ENCODE assay signal across 20 cellular contexts in genomic region chr1:181538836-181539235, GRCh38. TPM values are rescaled to one million over a fixed set of nuclear protein-coding genes. Genes with fewer than 3 reads are reported as not detected.
"Had no signal": no experiment of that assay in that cellular context is flagged by ENCODE, and none has a peak within 500 bp of the region (broad histone marks: within the 10 kb centered on the region; RNA-seq: fewer than 3 reads in every experiment).

No MANE protein-coding gene starts in this region.

- H3K36me3 Mint-ChIP-seq: naive thymus-derived CD4-positive, alpha-beta T cell had no signal

- H3K36me3 ChIP-seq: colonic mucosa, neutrophil, right lobe of liver, spleen, stomach had no signal

- H3K9me3 Mint-ChIP-seq: endodermal cell; naive thymus-derived CD4-positive, alpha-beta T cell; nephron progenitor cell had no signal

- H3K4me1 ChIP-seq: colonic mucosa, psoas muscle, right lobe of liver, spleen had no signal

- H3K4me3 ChIP-seq: colonic mucosa, psoas muscle, right lobe of liver, spleen, stomach had no signal

- H3K27ac Mint-ChIP-seq: endodermal cell; naive thymus-derived CD4-positive, alpha-beta T cell; nephron progenitor cell had no signal

- H3K4me3 Mint-ChIP-seq: endodermal cell; naive thymus-derived CD4-positive, alpha-beta T cell; nephron progenitor cell had no signal

- H3K27ac ChIP-seq: colonic mucosa, neutrophil, psoas muscle, right lobe of liver, spleen, stomach had no signal

- H3K4me1 Mint-ChIP-seq: endodermal cell had no signal

- DNase-seq: colonic mucosa; effector CD4-positive, alpha-beta T cell; endodermal cell; kidney glomerular epithelial cell; naive thymus-derived CD4-positive, alpha-beta T cell; nephron progenitor cell; psoas muscle; retina; right lobe of liver; spleen; stimulated activated CD4-positive, alpha-beta T cell treated with anti-CD3 and anti-CD28 coated beads, Interleukin-15, amount 100 ng/mL, for 24 hours; stimulated activated CD4-positive, alpha-beta T cell treated with anti-CD3 and anti-CD28 coated beads, Interleukin-1b, Interleukin-23, amount 100 ng/mL, for 48 hours; stimulated activated CD4-positive, alpha-beta T cell treated with anti-CD3 and anti-CD28 coated beads, Interleukin-4, amount 100 ng/mL, for 4 hours; stimulated activated naive CD4-positive, alpha-beta T cell; stomach; substantia nigra; trophoblast cell had no signal

- FAIRE-seq: endothelial cell of umbilical vein had no signal

- H3K9me3 ChIP-seq: colonic mucosa, neutrophil, psoas muscle, right lobe of liver, spleen, stomach had no signal

- H3K27me3 ChIP-seq: colonic mucosa, stomach had no signal

RNA-seq across cellular contexts. Expression of gene CACNA1E, which starts 55.5 kb away (rescaled TPM):
- total RNA-seq: endothelial cell of umbilical vein, fibroblast of lung had no signal
- polyA plus RNA-seq: endothelial cell of umbilical vein; naive thymus-derived CD4-positive, alpha-beta T cell had no signal
